Comparison of ENCODE assay signal across 13 cellular contexts in genomic region chr2:237440819-237441281, GRCh38. TPM values are rescaled to one million over a fixed set of nuclear protein-coding genes. Genes with fewer than 3 reads are reported as not detected.
DNase-seq lines count a peak whose midpoint lies in the region; FAIRE-seq and TF ChIP-seq lines count a peak whose summit lies in the region.
"Had no signal": no experiment of that assay in that cellular context is flagged by ENCODE, and none has a peak within 500 bp of the region (broad histone marks: within the 10 kb centered on the region; RNA-seq: fewer than 3 reads in every experiment).

No MANE protein-coding gene starts in this region.

- H3K9me3 Mint-ChIP-seq in activated T-cell treated with anti-CD3 and anti-CD28 coated beads, Interleukin-2, amount 50 U/mL, for 24 hours = peaks cover 12% of the 10 kb centered on the region
- H3K9me3 Mint-ChIP-seq in mesothelial cell of epicardium = no peaks in the 10 kb centered on the region

- TF ChIP-seq CTCF in mesothelial cell of epicardium (IDR thresholded peaks at IDR 0.05; ENCODE audit: unreplicated experiment) = no peak
- no peak for TF ChIP-seq CTCF in transverse colon (IDR thresholded peaks at IDR 0.05)

- peaks cover 11% of the 10 kb centered on the region for H3K36me3 Mint-ChIP-seq in activated T-cell treated with anti-CD3 and anti-CD28 coated beads, Interleukin-2, amount 50 U/mL, for 24 hours (ENCODE audit: low read depth)
- H3K36me3 Mint-ChIP-seq in mesothelial cell of epicardium = no peaks in the 10 kb centered on the region

- TF ChIP-seq EP300 in transverse colon (IDR thresholded peaks at IDR 0.05; ENCODE audit: low read depth) = no peak

- H3K27me3 ChIP-seq in transverse colon = no peaks in the 10 kb centered on the region
- no peaks in the 10 kb centered on the region for H3K27me3 ChIP-seq in small intestine (ENCODE audit: control insufficient read depth in 2 of 2, insufficient read depth in 2 of 2, low read length in 2 of 2)
- H3K27me3 ChIP-seq: heart left ventricle had no signal

- no peaks in the 10 kb centered on the region for H3K36me3 ChIP-seq in transverse colon
- H3K36me3 ChIP-seq in small intestine (ENCODE audit: control insufficient read depth in 2 of 2, insufficient read depth in 2 of 2, low read length in 2 of 2) = no peaks in the 10 kb centered on the region
- H3K36me3 ChIP-seq: heart left ventricle had no signal

- no peaks in the 10 kb centered on the region for H3K27me3 Mint-ChIP-seq in activated T-cell treated with anti-CD3 and anti-CD28 coated beads, Interleukin-2, amount 50 U/mL, for 24 hours
- H3K27me3 Mint-ChIP-seq in mesothelial cell of epicardium (ENCODE audit: low read depth) = peaks cover 9% of the 10 kb centered on the region

- intact Hi-C loops in transverse colon (cut with DNase I; ENCODE audit: low total_unique reads) = no loop called here

- no peak for TF ChIP-seq POLR2A in transverse colon (IDR thresholded peaks at IDR 0.05)

- H3K9me3 ChIP-seq in transverse colon (no peaks in the 10 kb centered on the region), small intestine (ENCODE audit: control insufficient read depth, low read depth) (no peaks in the 10 kb centered on the region)

- peak; percentile 81 for DNase-seq in activated effector memory CD4-positive, alpha-beta T cell treated with anti-CD3 and anti-CD28 coated beads, Interleukin-2, amount 50 U/mL, for 16 hours
- DNase-seq in activated effector memory CD4-positive, alpha-beta T cell treated with Interleukin-2 at 50 U/mL for 16 hours = no peak
- peak; percentile 75 for DNase-seq in activated T-cell treated with anti-CD3 and anti-CD28 coated beads, Interleukin-2, amount 50 U/mL, for 24 hours
- DNase-seq in mesothelial cell of epicardium (ENCODE audit: low spot score in 2 of 2, unreplicated experiment in 2 of 2) (no peak), transverse colon (no peak), NCI-H146 (lab: John Stamatoyannopoulos, UW) (no peak), NCI-H82 (lab: John Stamatoyannopoulos, UW) (no peak), small intestine (no peak)
- DNase-seq: activated B cell treated with CpG ODN at 0.5 μM for 24 hours, H9, heart left ventricle, NCI-H1105 had no signal

- H3K4me3 Mint-ChIP-seq in activated T-cell treated with anti-CD3 and anti-CD28 coated beads, Interleukin-2, amount 50 U/mL, for 24 hours = peak overlapping the region; percentile 64
- no peak overlapping the region for H3K4me3 Mint-ChIP-seq in mesothelial cell of epicardium
- H3K4me3 Mint-ChIP-seq: activated B cell treated with CpG ODN at 0.5 μM for 24 hours, H9 had no signal

- H3K4me1 ChIP-seq in transverse colon (peaks cover 0 to 12% (median 3%) of the 10 kb centered on the region in 4 donors), small intestine (ENCODE audit: control insufficient read depth in 2 of 2, insufficient read depth in 1 of 2, low read depth in 1 of 2, low read length in 1 of 2) (no peaks in the 10 kb centered on the region)

- H3K27ac ChIP-seq in transverse colon = peak overlapping the region; percentile 4 to 62 (median 51)
- peak overlapping the region in 1 of 2 donors; percentile 8 for H3K27ac ChIP-seq in small intestine (ENCODE audit: low read depth in 1 of 2, low read length in 1 of 2)
- H3K27ac ChIP-seq: HL-60 had no signal

- FAIRE-seq in small intestine (lab: Jason Lieb, UNC) = no peak

- H3K4me3 ChIP-seq in transverse colon (no peak overlapping the region), small intestine (ENCODE audit: low read depth in 1 of 2, low read length in 2 of 2) (no peak overlapping the region)
- H3K4me3 ChIP-seq: heart left ventricle had no signal

- in situ Hi-C loops in transverse colon (cut with MboI; ENCODE audit: low pct_ligation_motif_present in 1 of 4, low pct_unique_long_range_greater_than_20kb in 1 of 4, low sequenced_read_pairs in 3 of 4) = no loop called here

- H3K4me1 Mint-ChIP-seq in activated T-cell treated with anti-CD3 and anti-CD28 coated beads, Interleukin-2, amount 50 U/mL, for 24 hours (ENCODE audit: low read depth) = peaks cover 88% of the 10 kb centered on the region
- H3K4me1 Mint-ChIP-seq in mesothelial cell of epicardium = peaks cover 39% of the 10 kb centered on the region
- H3K4me1 Mint-ChIP-seq: activated B cell treated with CpG ODN at 0.5 μM for 24 hours had no signal

- 38% methylated on average over 2 of the region's 2 CpGs; no CpG with 5 or more reads in 1 of the 2 donors for WGBS in transverse colon (ENCODE audit: low coverage in 1 of 2), 2 donors
- WGBS in small intestine, 3 donors = 36 to 42% (median 37%) methylated on average over 2 of the region's 2 CpGs

- H3K27ac Mint-ChIP-seq in activated T-cell treated with anti-CD3 and anti-CD28 coated beads, Interleukin-2, amount 50 U/mL, for 24 hours = peak overlapping the region; percentile 95
- peak overlapping the region; percentile 75 for H3K27ac Mint-ChIP-seq in mesothelial cell of epicardium
- H3K27ac Mint-ChIP-seq: activated B cell treated with CpG ODN at 0.5 μM for 24 hours, H9 had no signal

RNA-seq across cellular contexts. Expression of gene COL6A3, which starts 26.9 kb away (rescaled TPM):
- total RNA-seq in mesothelial cell of epicardium = 544 to 655 TPM (median 645 TPM) in 3 replicates
- total RNA-seq in transverse colon = 100 to 1,000 TPM in 1 of 4 donors, 10 to 100 TPM in 3; 68.1 to 261 (median 75.6) TPM
- 10 to 100 TPM in 1 of 3 donors, 1 to 10 TPM in 1, under 1 TPM in 1; 0.89 to 50.2 (median 3.2) TPM for polyA plus RNA-seq in small intestine

RNA-seq across cellular contexts. Expression of gene MLPH, which starts 46.2 kb away (rescaled TPM):
- total RNA-seq in mesothelial cell of epicardium (6.1 to 7.7 TPM (median 7.5 TPM) in 3 replicates), transverse colon (100 to 1,000 TPM in 2 of 4 donors, 10 to 100 TPM in 2; 59.7 to 889 (median 182) TPM)
- polyA plus RNA-seq in small intestine = 10 to 100 TPM; 13.2 to 18.9 (median 18.8) TPM
- total RNA-seq: activated B cell treated with CpG ODN at 0.5 μM for 24 hours had no signal

Comparison
In these comparisons a context has a peak if more than half of its experiments do, and no peak if none do; other contexts are left out.
1. DNase-seq: peak in activated effector memory CD4-positive, alpha-beta T cell treated with anti-CD3 and anti-CD28 coated beads, Interleukin-2, amount 50 U/mL, for 16 hours (single experiment) and activated T-cell treated with anti-CD3 and anti-CD28 coated beads, Interleukin-2, amount 50 U/mL, for 24 hours (single experiment); none in activated effector memory CD4-positive, alpha-beta T cell treated with Interleukin-2 at 50 U/mL for 16 hours (single experiment), mesothelial cell of epicardium (0 of 2), transverse colon (single experiment), NCI-H146 (single experiment), NCI-H82 (single experiment) and small intestine (single experiment).